ENCODE assay signal across 19 cellular contexts in genomic region chr14:93676416-93676958, GRCh38.
A peak's percentile ranks its signal among the peaks of the same experiment; 100 is the strongest.
DNase-seq lines count a peak whose midpoint lies in the region; ATAC-seq lines count a peak whose summit lies in the region.
"Had no signal": no experiment of that assay in that cellular context is flagged by ENCODE, and none has a peak within 500 bp of the region (broad histone marks: within the 10 kb centered on the region; RNA-seq: fewer than 3 reads in every experiment).

No MANE protein-coding gene starts in this region.

- no peak for ATAC-seq in GM18520 (IDR thresholded peaks at IDR 0.05; ENCODE audit: unreplicated experiment)
- ATAC-seq: A549; CD8-positive, alpha-beta T cell; T-helper 17 cell had no signal

- DNase-seq in NOMO-1 treated with DMSO at 0.1 percent for 48 hours (lab: John Stamatoyannopoulos, UW; ENCODE audit: unreplicated experiment) (peak; percentile 69), NOMO-1 treated with dmso at 0.1 percent for 144 hours (lab: John Stamatoyannopoulos, UW; ENCODE audit: unreplicated experiment) (no peak), NCI-H2227 treated with DMSO at 0.1 percent for 48 hours (lab: John Stamatoyannopoulos, UW) (peak; percentile 90), renal cortical epithelial cell (ENCODE audit: low read depth) (peak; percentile 38), kidney glomerular epithelial cell (lab: John Stamatoyannopoulos, UW) (no peak)
- DNase-seq in Jurkat, Clone E6-1 (ENCODE audit: low read depth, low spot score), result peak; percentile 17
- DNase-seq: CD8-positive, alpha-beta T cell; DMS53; GOT3; Karpas-422; MG63; NCI-H1105 treated with DMSO at 0.1 percent for 48 hours; NCI-H187 treated with DMSO at 0.1 percent for 48 hours; NCI-H510A treated with DMSO at 0.1 percent for 48 hours; Peyer's patch; T-helper 17 cell had no signal

- no peak overlapping the region for H3K4me3 ChIP-seq in Jurkat, Clone E6-1 (ENCODE audit: low read length)
- H3K4me3 ChIP-seq: A549, MG63, Peyer's patch, SJSA1 had no signal

Comparison
In these comparisons a context has a peak if more than half of its experiments do, and no peak if none do; other contexts are left out.
1. DNase-seq: peak in NOMO-1 treated with DMSO at 0.1 percent for 48 hours (single experiment), Jurkat, Clone E6-1 (single experiment), NCI-H2227 treated with DMSO at 0.1 percent for 48 hours (single experiment) and renal cortical epithelial cell (single experiment); none in NOMO-1 treated with dmso at 0.1 percent for 144 hours (single experiment) and kidney glomerular epithelial cell (single experiment).